In genomic region chr1:90074137-90074536, GRCh38 we compare ENCODE assay signal across 17 cellular contexts.
A peak's percentile ranks its signal among the peaks of the same experiment; 100 is the strongest.
DNase-seq lines count a peak whose midpoint lies in the region; ATAC-seq, FAIRE-seq and TF ChIP-seq lines count a peak whose summit lies in the region.
"Had no signal": no experiment of that assay in that cellular context is flagged by ENCODE, and none has a peak within 500 bp of the region (broad histone marks: within the 10 kb centered on the region; RNA-seq: fewer than 3 reads in every experiment).

No MANE protein-coding gene starts in this region.

- H3K4me1 Mint-ChIP-seq in HFFc6 (ENCODE audit: low read depth) = no peaks in the 10 kb centered on the region
- H3K4me1 Mint-ChIP-seq: activated naive CD4-positive, alpha-beta T cell treated with anti-CD3 and anti-CD28 coated beads, Interleukin-2, amount 10 ng/mL, durations not matched to agents 7 days and 5 days had no signal

- POLR2A ChIA-PET in GM12878 (lab: Charles Lee) = no interaction called here

- 3% methylated on average over 5 of the region's 5 CpGs for WGBS in GM12878 (ENCODE audit: insufficient coverage, insufficient replicate concordance, low lambda C conversion rate, missing lambda C conversion rate)
- WGBS in right cardiac atrium = 64% methylated on average over 5 of the region's 5 CpGs

- in situ Hi-C loops in GM12878 (cut with MboI) = no loop called here

- peak; percentile 52 for ATAC-seq in GM18870 (IDR thresholded peaks at IDR 0.05; ENCODE audit: unreplicated experiment)
- peak; percentile 88 for ATAC-seq in HG03342 (IDR thresholded peaks at IDR 0.05; ENCODE audit: unreplicated experiment)
- ATAC-seq in GM12878 = peak; percentile 42
- ATAC-seq in right cardiac atrium = no peak
- no peak for ATAC-seq in GM19035 (IDR thresholded peaks at IDR 0.05; ENCODE audit: unreplicated experiment)
- ATAC-seq: body of pancreas, left lung had no signal

- H3K9me3 Mint-ChIP-seq in HFFc6 = no peaks in the 10 kb centered on the region
- H3K9me3 Mint-ChIP-seq: activated naive CD4-positive, alpha-beta T cell treated with anti-CD3 and anti-CD28 coated beads, Interleukin-2, amount 10 ng/mL, durations not matched to agents 7 days and 5 days had no signal

- H3K4me3 Mint-ChIP-seq in HFFc6 = peak overlapping the region; percentile 20
- H3K4me3 Mint-ChIP-seq: activated naive CD4-positive, alpha-beta T cell treated with anti-CD3 and anti-CD28 coated beads, Interleukin-2, amount 10 ng/mL, durations not matched to agents 7 days and 5 days had no signal

- no peaks in the 10 kb centered on the region for H3K79me2 ChIP-seq in GM12878 (ENCODE audit: control insufficient read depth, insufficient read depth, low read length)

- BruUV-seq in GM12878 (replicated peaks; lab: Mats Ljungman, UMichigan) = no TSS peak

- intact Hi-C loops in GM12878 (cut with micrococcal nuclease; ENCODE audit: unreplicated experiment) = no loop called here
- intact Hi-C loops in right cardiac atrium (cut with DNase I) = no loop called here

- no peaks in the 10 kb centered on the region for H4K20me1 ChIP-seq in GM12878 (ENCODE audit: control insufficient read depth, insufficient read depth)

- no peak overlapping the region for H3K4me2 ChIP-seq in GM12878 (ENCODE audit: control insufficient read depth, insufficient read depth)

- no peak for TF ChIP-seq RAD21 in GM12878 (IDR thresholded peaks at IDR 0.05; ENCODE audit: insufficient read depth, low read depth, low read length)

- H3K27me3 Mint-ChIP-seq in HFFc6 (ENCODE audit: insufficient read depth) = peaks cover 5% of the 10 kb centered on the region

- SMC1A ChIA-PET in GM12878 (lab: Charles Lee; ENCODE audit: uncharacterized antibody, unreplicated experiment) = interaction anchor here (0.8 to 1.0 kb wide), 2 partner anchors 13 to 40 kb away, joined by 3 read pairs; no protein-coding TSS in a partner anchor

- H3K36me3 Mint-ChIP-seq in HFFc6 (ENCODE audit: low read depth) = no peaks in the 10 kb centered on the region
- H3K36me3 Mint-ChIP-seq: activated naive CD4-positive, alpha-beta T cell treated with anti-CD3 and anti-CD28 coated beads, Interleukin-2, amount 10 ng/mL, durations not matched to agents 7 days and 5 days had no signal

- no peak for TF ChIP-seq CTCF in HFFc6 (IDR thresholded peaks at IDR 0.05)
- no peak for TF ChIP-seq CTCF in GM12878 (IDR thresholded peaks at IDR 0.05 in 2 of 3, conservative IDR thresholded peaks at IDR 0.05 in 1 of 3; ENCODE audit: control insufficient read depth in 2 of 3, extremely low read depth in 1 of 3, insufficient read depth in 1 of 3, low read depth in 3 of 3, low read length in 3 of 3)

- H3K27ac ChIP-seq in GM12878 (ENCODE audit: control insufficient read depth, insufficient read depth) (no peak overlapping the region), right cardiac atrium (ENCODE audit: low read length) (no peak overlapping the region)
- H3K27ac ChIP-seq: body of pancreas, dorsolateral prefrontal cortex, left lung had no signal

- H3K4me3 ChIP-seq in GM12878 = no peak overlapping the region
- no peak overlapping the region for H3K4me3 ChIP-seq in right cardiac atrium (ENCODE audit: low read length)
- H3K4me3 ChIP-seq: body of pancreas, dorsolateral prefrontal cortex, HAP-1, left lung had no signal

- FAIRE-seq in GM12878 (lab: Jason Lieb, UNC) = no peak
- no peak for FAIRE-seq in GM12892 (lab: Jason Lieb, UNC)

- H3K27me3 ChIP-seq in GM12878 (replicated peaks in 1 of 2; ENCODE audit: control insufficient read depth in 2 of 2, insufficient read depth in 2 of 2, low read length in 1 of 2) (no peaks in the 10 kb centered on the region), right cardiac atrium (ENCODE audit: control insufficient read depth, insufficient read depth) (no peaks in the 10 kb centered on the region)
- H3K27me3 ChIP-seq: body of pancreas, left lung had no signal

- H3K36me3 ChIP-seq in GM12878 (ENCODE audit: control insufficient read depth in 2 of 2, insufficient read depth in 2 of 2, low read length in 1 of 2) = no peaks in the 10 kb centered on the region
- H3K36me3 ChIP-seq: HAP-1, left lung had no signal

- no peak for TF ChIP-seq EP300 in GM12878 (IDR thresholded peaks at IDR 0.05; ENCODE audit: borderline replicate concordance in 1 of 2, control insufficient read depth in 1 of 2, low read depth in 2 of 2, low read length in 2 of 2)

- H3K4me1 ChIP-seq in GM12878 (ENCODE audit: control insufficient read depth, insufficient read depth, low read length) = no peaks in the 10 kb centered on the region
- no peaks in the 10 kb centered on the region for H3K4me1 ChIP-seq in right cardiac atrium (ENCODE audit: control insufficient read depth, insufficient read depth, low read length)
- H3K4me1 ChIP-seq: HAP-1, left lung had no signal

- no peak overlapping the region for H3K9ac ChIP-seq in GM12878 (ENCODE audit: control insufficient read depth, insufficient read depth, low read length)

- H3K27ac Mint-ChIP-seq in HFFc6 = no peak overlapping the region
- H3K27ac Mint-ChIP-seq: activated naive CD4-positive, alpha-beta T cell treated with anti-CD3 and anti-CD28 coated beads, Interleukin-2, amount 10 ng/mL, durations not matched to agents 7 days and 5 days; progenitor cell of endocrine pancreas had no signal

- no peak for DNase-seq in HFFc6
- no peak for DNase-seq in GM12878 (ENCODE audit: low read depth, low spot score)
- DNase-seq in GM12892 (ENCODE audit: insufficient read length) = no peak
- DNase-seq in activated CD8-positive, alpha-beta memory T cell treated with anti-CD3 and anti-CD28 coated beads, Interleukin-2, amount 50 U/mL, for 48 hours = no peak
- DNase-seq in right cardiac atrium = no peak
- DNase-seq: activated naive CD4-positive, alpha-beta T cell treated with anti-CD3 and anti-CD28 coated beads, Interleukin-2, amount 10 ng/mL, durations not matched to agents 7 days and 5 days; body of pancreas; dorsolateral prefrontal cortex; IMR-90; left lung; NCI-H1092 treated with DMSO at 0.1 percent for 48 hours; substantia nigra had no signal

- TF ChIP-seq POLR2A in GM12878 (IDR thresholded peaks at IDR 0.05; ENCODE audit: low read depth, low read length) = no peak
- TF ChIP-seq POLR2A in GM12892 (IDR thresholded peaks at IDR 0.05; ENCODE audit: low read depth, low read length) = no peak

- peak overlapping the region; percentile 42; the same call in 1 of the 2 replicates for H2AFZ ChIP-seq in GM12878 (ENCODE audit: control insufficient read depth, low read depth, low read length)

- no peaks in the 10 kb centered on the region for H3K9me3 ChIP-seq in GM12878 (replicated peaks; ENCODE audit: control insufficient read depth, insufficient read depth, low read length)
- H3K9me3 ChIP-seq in right cardiac atrium (ENCODE audit: control insufficient read depth, low read length) = no peaks in the 10 kb centered on the region
- H3K9me3 ChIP-seq: body of pancreas, HAP-1, left lung had no signal

- RAD21 ChIA-PET in GM12878 (lab: Charles Lee; ENCODE audit: unreplicated experiment) = no interaction called here

- CTCF ChIA-PET in GM12878 (lab: Yijun Ruan, JAX) = interaction anchor here (1.7 kb wide), 1 partner anchor 28 kb away, joined by 5 read pairs; no protein-coding TSS in a partner anchor

TF ChIP-seq in GM12878, 131 proteins besides CTCF, POLR2A, EP300 and RAD21:
- TF ChIP-seq BACH1 (IDR thresholded peaks at IDR 0.05; ENCODE audit: borderline replicate concordance) (no peak), HDAC6 (IDR thresholded peaks at IDR 0.05; ENCODE audit: unreplicated experiment) (no peak), TBL1XR1 (IDR thresholded peaks at IDR 0.05; ENCODE audit: low read depth, low read length) (no peak), MEF2A (IDR thresholded peaks at IDR 0.05; ENCODE audit: insufficient read depth, low read depth, low read length) (no peak), ASH2L (IDR thresholded peaks at IDR 0.05; ENCODE audit: borderline replicate concordance, low read depth) (no peak), ZSCAN29 (IDR thresholded peaks at IDR 0.05) (no peak), ATF7 (IDR thresholded peaks at IDR 0.05; ENCODE audit: low read depth) (no peak), NKRF (conservative IDR thresholded peaks at IDR 0.05) (no peak), POU2F2 (IDR thresholded peaks at IDR 0.05; ENCODE audit: borderline replicate concordance, low read depth, low read length) (no peak)
- TF ChIP-seq, protein P1, sequence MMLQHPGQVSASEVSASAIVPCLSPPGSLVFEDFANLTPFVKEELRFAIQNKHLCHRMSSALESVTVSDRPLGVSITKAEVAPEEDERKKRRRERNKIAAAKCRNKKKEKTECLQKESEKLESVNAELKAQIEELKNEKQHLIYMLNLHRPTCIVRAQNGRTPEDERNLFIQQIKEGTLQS (IDR thresholded peaks at IDR 0.05; ENCODE audit: borderline replicate concordance, extremely low read depth, low read depth, low read length) = no peak

Comparison
In these comparisons a context has a peak if more than half of its experiments do, and no peak if none do; other contexts are left out.
1. ATAC-seq: peak in GM18870 (single experiment), HG03342 (single experiment) and GM12878 (single experiment); none in right cardiac atrium (0 of 2) and GM19035 (single experiment).